In genomic region chr1:160806109-160806665, GRCh38 we compare ENCODE assay signal across 1 cellular context.
TF ChIP-seq lines count a peak whose summit lies in the region.

No MANE protein-coding gene starts in this region.

TF ChIP-seq in HepG2, 621 proteins besides CTCF, POLR2A, EP300 and RAD21:
- TF ChIP-seq ZSCAN30 (CRISPR knock-in tag; IDR thresholded peaks at IDR 0.05) (no peak), ZUFSP (CRISPR knock-in tag; IDR thresholded peaks at IDR 0.05; ENCODE audit: borderline replicate concordance) (no peak), PHF8 (CRISPR knock-in tag; IDR thresholded peaks at IDR 0.05) (no peak), ZNF331 (CRISPR knock-in tag; IDR thresholded peaks at IDR 0.05) (no peak), REL (CRISPR knock-in tag; conservative IDR thresholded peaks at IDR 0.05) (no peak), ATAD3A (CRISPR knock-in tag; IDR thresholded peaks at IDR 0.05) (no peak), RFX3 (CRISPR knock-in tag; IDR thresholded peaks at IDR 0.05) (no peak), HDAC2 (CRISPR knock-in tag; IDR thresholded peaks at IDR 0.05) (no peak)
